Comparison of ENCODE assay signal across 1 cellular context in the genomic region with DNA sequence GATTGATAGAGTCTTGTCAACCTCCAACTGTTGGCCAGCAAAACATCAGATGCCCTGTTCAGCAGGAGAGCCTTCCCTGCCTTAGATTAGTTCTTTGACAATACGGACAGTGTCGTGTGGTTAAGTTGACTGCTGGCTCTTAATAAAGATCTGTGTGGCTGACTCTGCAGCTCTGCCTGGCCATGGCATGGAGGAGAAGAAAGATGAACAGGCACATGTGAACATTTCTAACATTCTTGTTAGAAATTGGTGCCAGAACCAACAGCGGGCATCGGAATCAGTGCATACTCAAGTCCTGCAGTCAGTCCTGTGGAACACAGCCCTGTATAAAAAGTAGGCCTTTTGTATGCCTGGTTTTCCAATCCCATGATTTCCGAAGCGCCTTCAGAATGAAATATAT.
TF ChIP-seq lines count a peak whose summit lies in the region.

No MANE protein-coding gene starts in this region.

TF ChIP-seq in GM23338, 12 proteins besides CTCF, POLR2A, EP300 and RAD21 (continued from another document):
- TF ChIP-seq REST (IDR thresholded peaks at IDR 0.05; ENCODE audit: unreplicated experiment), result no peak
- TF ChIP-seq CREB1 (CRISPR knock-in tag; IDR thresholded peaks at IDR 0.05; ENCODE audit: low read depth), result no peak
- TF ChIP-seq, protein P1, sequence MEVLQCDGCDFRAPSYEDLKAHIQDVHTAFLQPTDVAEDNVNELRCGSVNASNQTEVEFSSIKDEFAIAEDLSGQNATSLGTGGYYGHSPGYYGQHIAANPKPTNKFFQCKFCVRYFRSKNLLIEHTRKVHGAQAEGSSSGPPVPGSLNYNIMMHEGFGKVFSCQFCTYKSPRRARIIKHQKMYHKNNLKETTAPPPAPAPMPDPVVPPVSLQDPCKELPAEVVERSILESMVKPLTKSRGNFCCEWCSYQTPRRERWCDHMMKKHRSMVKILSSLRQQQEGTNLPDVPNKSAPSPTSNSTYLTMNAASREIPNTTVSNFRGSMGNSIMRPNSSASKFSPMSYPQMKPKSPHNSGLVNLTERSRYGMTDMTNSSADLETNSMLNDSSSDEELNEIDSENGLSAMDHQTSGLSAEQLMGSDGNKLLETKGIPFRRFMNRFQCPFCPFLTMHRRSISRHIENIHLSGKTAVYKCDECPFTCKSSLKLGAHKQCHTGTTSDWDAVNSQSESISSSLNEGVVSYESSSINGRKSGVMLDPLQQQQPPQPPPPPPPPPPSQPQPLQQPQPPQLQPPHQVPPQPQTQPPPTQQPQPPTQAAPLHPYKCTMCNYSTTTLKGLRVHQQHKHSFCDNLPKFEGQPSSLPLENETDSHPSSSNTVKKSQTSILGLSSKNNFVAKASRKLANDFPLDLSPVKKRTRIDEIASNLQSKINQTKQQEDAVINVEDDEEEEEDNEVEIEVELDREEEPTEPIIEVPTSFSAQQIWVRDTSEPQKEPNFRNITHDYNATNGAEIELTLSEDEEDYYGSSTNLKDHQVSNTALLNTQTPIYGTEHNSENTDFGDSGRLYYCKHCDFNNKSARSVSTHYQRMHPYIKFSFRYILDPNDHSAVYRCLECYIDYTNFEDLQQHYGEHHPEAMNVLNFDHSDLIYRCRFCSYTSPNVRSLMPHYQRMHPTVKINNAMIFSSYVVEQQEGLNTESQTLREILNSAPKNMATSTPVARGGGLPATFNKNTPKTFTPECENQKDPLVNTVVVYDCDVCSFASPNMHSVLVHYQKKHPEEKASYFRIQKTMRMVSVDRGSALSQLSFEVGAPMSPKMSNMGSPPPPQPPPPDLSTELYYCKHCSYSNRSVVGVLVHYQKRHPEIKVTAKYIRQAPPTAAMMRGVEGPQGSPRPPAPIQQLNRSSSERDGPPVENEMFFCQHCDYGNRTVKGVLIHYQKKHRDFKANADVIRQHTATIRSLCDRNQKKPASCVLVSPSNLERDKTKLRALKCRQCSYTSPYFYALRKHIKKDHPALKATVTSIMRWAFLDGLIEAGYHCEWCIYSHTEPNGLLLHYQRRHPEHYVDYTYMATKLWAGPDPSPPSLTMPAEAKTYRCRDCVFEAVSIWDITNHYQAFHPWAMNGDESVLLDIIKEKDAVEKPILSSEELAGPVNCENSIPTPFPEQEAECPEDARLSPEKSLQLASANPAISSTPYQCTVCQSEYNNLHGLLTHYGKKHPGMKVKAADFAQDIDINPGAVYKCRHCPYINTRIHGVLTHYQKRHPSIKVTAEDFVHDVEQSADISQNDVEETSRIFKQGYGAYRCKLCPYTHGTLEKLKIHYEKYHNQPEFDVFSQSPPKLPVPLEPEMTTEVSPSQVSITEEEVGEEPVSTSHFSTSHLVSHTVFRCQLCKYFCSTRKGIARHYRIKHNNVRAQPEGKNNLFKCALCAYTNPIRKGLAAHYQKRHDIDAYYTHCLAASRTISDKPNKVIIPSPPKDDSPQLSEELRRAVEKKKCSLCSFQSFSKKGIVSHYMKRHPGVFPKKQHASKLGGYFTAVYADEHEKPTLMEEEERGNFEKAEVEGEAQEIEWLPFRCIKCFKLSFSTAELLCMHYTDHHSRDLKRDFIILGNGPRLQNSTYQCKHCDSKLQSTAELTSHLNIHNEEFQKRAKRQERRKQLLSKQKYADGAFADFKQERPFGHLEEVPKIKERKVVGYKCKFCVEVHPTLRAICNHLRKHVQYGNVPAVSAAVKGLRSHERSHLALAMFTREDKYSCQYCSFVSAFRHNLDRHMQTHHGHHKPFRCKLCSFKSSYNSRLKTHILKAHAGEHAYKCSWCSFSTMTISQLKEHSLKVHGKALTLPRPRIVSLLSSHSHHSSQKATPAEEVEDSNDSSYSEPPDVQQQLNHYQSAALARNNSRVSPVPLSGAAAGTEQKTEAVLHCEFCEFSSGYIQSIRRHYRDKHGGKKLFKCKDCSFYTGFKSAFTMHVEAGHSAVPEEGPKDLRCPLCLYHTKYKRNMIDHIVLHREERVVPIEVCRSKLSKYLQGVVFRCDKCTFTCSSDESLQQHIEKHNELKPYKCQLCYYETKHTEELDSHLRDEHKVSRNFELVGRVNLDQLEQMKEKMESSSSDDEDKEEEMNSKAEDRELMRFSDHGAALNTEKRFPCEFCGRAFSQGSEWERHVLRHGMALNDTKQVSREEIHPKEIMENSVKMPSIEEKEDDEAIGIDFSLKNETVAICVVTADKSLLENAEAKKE (CRISPR knock-in tag; IDR thresholded peaks at IDR 0.05), result no peak
- no peak for TF ChIP-seq EZH2 (IDR thresholded peaks at IDR 0.05; ENCODE audit: low read depth, unreplicated experiment)
